Comparison of ENCODE assay signal across 8 cellular contexts in the genomic region with DNA sequence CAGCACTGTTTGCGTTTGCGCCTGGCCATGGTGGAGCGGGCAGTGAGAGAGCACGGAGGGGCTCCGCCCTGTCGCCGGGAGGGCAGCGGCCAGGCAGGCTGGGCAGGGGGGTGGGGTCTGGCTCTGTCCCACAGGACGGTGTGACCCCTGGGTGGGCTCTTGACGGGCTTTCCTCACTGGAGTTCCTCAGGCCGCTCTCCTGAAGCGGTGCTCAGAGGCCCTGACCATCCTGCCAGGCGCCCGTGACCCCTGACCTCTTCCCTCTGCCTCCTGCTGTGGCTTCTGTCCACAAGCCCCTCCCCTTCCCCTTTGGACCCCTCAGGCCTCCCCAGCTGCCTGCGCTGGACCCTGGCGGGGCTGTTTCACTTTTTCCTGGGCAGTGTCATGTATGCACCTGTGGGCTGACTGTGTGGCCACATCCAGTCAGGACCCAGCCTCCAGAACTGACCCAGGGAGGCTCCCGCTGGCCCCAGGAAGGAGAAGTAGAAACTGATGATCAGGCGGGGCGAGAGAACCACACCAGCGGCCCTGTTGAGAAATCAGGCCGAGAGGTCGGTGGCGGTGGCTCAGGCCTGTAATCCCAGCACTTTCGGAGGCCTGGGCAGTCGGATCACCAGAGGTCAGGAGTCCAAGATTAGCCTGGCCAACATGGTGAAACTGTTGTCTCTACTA. TPM values are rescaled to one million over a fixed set of nuclear protein-coding genes. Genes with fewer than 3 reads are reported as not detected.
DNase-seq lines count a peak whose midpoint lies in the region; ATAC-seq and TF ChIP-seq lines count a peak whose summit lies in the region.

No MANE protein-coding gene starts in this region.

- peaks cover 21% of the 10 kb centered on the region for H3K4me1 Mint-ChIP-seq in HFFc6 (ENCODE audit: low read depth)
- H3K4me1 Mint-ChIP-seq in activated B cell treated with CpG ODN at 0.5 μM for 24 hours, result peaks cover 31% of the 10 kb centered on the region

- peaks cover 19 to 66% (median 59%) of the 10 kb centered on the region in 9 donors for H3K4me1 ChIP-seq in heart right ventricle

- H3K4me3 Mint-ChIP-seq in HFFc6 (peak overlapping the region; percentile 88), activated B cell treated with CpG ODN at 0.5 μM for 24 hours (peak overlapping the region; percentile 83)

- intact Hi-C loops in activated B cell treated with CpG ODN at 0.5 μM for 24 hours (cut with micrococcal nuclease) (loop anchor here (2.0 to 5.0 kb wide), 2 partner anchors 201 to 419 kb away; partner anchors contain the start of genes BHLHE23 and RPS21), heart right ventricle (cut with DNase I) (loop anchor here in 6 of 10 donors (5.0 to 10.0 kb wide), 3 partner anchors 139 to 304 kb away; no protein-coding TSS in a partner anchor)

- DNase-seq in HFFc6, result no peak
- DNase-seq in activated B cell treated with CpG ODN at 0.5 μM for 24 hours, result no peak
- no peak for DNase-seq in heart right ventricle
- DNase-seq in skeletal muscle cell (ENCODE audit: low read depth), result no peak
- no peak for DNase-seq in islet precursor cell

- WGBS in heart right ventricle, 2 donors, result 30 to 40% methylated on average over 25 of the region's 25 CpGs

- no peaks in the 10 kb centered on the region for H3K27me3 ChIP-seq in heart right ventricle

- H3K27ac Mint-ChIP-seq in HFFc6 (peak overlapping the region; percentile 77), activated B cell treated with CpG ODN at 0.5 μM for 24 hours (peak overlapping the region; percentile 30)

- H3K9me3 Mint-ChIP-seq in HFFc6 (no peaks in the 10 kb centered on the region), activated B cell treated with CpG ODN at 0.5 μM for 24 hours (no peaks in the 10 kb centered on the region)

- no peaks in the 10 kb centered on the region for H3K9me3 ChIP-seq in heart right ventricle

- H3K36me3 Mint-ChIP-seq in HFFc6 (ENCODE audit: low read depth), result peaks cover 5% of the 10 kb centered on the region
- H3K36me3 Mint-ChIP-seq in activated B cell treated with CpG ODN at 0.5 μM for 24 hours (ENCODE audit: low read depth), result peaks cover 47% of the 10 kb centered on the region

- peaks cover 4 to 51% (median 31%) of the 10 kb centered on the region in 9 donors for H3K36me3 ChIP-seq in heart right ventricle

- POLR2A ChIA-PET in activated B cell treated with CpG ODN at 0.5 μM for 24 hours (lab: Charles Lee), result interaction anchor here (1.4 to 3.6 kb wide), 3 partner anchors 11 to 54 kb away, joined by 3 to 56 read pairs (median 3); partner anchors contain the start of gene MRGBP

- no peaks in the 10 kb centered on the region; the same call in none of the 2 replicates for H3K27me3 Mint-ChIP-seq in HFFc6 (ENCODE audit: insufficient read depth)
- no peaks in the 10 kb centered on the region for H3K27me3 Mint-ChIP-seq in activated B cell treated with CpG ODN at 0.5 μM for 24 hours

- H3K27ac ChIP-seq in heart right ventricle, result peak overlapping the region in 9 of 10 donors; percentile 80 to 96 (median 87)

- ATAC-seq in activated B cell treated with CpG ODN at 0.5 μM for 24 hours (ENCODE audit: low read depth) (no peak), heart right ventricle (peak in 4 of 8 donors; percentile 2 to 8 (median 4)), HG03439 (IDR thresholded peaks at IDR 0.05; ENCODE audit: unreplicated experiment) (no peak), HG02973 (IDR thresholded peaks at IDR 0.05; ENCODE audit: unreplicated experiment) (no peak), HG02870 (IDR thresholded peaks at IDR 0.05; ENCODE audit: unreplicated experiment) (no peak)

- CTCF ChIA-PET in activated B cell treated with CpG ODN at 0.5 μM for 24 hours (lab: Charles Lee), result no interaction called here

- H3K4me3 ChIP-seq in heart right ventricle (peak overlapping the region; percentile 72 to 100 (median 95)), skeletal muscle cell (ENCODE audit: low read depth, low read length) (peak overlapping the region; percentile 76)

- TF ChIP-seq CTCF in HFFc6 (IDR thresholded peaks at IDR 0.05) (no peak), activated B cell treated with CpG ODN at 0.5 μM for 24 hours (IDR thresholded peaks at IDR 0.05) (no peak), heart right ventricle (IDR thresholded peaks at IDR 0.05) (no peak)

RNA-seq across cellular contexts. Expression of gene OGFR, which starts 1.2 kb away (rescaled TPM):
- total RNA-seq in HFFc6 (2021; fragmentation: NEBNext Ultra II Directional; extraction: Animal tissue kit (Norgen Biotek cat#: 25700)), result 10 to 100 TPM; 37.8 to 42.2 (median 39.0) TPM
- total RNA-seq in activated B cell treated with CpG ODN at 0.5 μM for 24 hours (74.6 and 78.9 TPM in 2 replicates), heart right ventricle (10 to 100 TPM; 13.0 to 37.5 (median 16.8) TPM)
- polyA plus RNA-seq in heart right ventricle, result 10 to 100 TPM; 17.7 to 34.5 TPM

RNA-seq across cellular contexts. Expression of gene MRGBP, which starts 9.6 kb away (rescaled TPM):
- 10 to 100 TPM; 14.9 to 17.8 (median 16.6) TPM for total RNA-seq in HFFc6 (2021; fragmentation: NEBNext Ultra II Directional; extraction: Animal tissue kit (Norgen Biotek cat#: 25700))
- total RNA-seq in activated B cell treated with CpG ODN at 0.5 μM for 24 hours (9.8 and 10.7 TPM in 2 replicates), heart right ventricle (1 to 10 TPM; 6.8 to 10.0 (median 8.1) TPM)
- 10 to 100 TPM in 1 of 2 donors, 1 to 10 TPM in 1; 6.5 to 10.8 TPM for polyA plus RNA-seq in heart right ventricle

RNA-seq across cellular contexts. Expression of gene COL9A3, which starts 11.0 kb away (rescaled TPM):
- total RNA-seq in HFFc6 (2021; fragmentation: NEBNext Ultra II Directional; extraction: Animal tissue kit (Norgen Biotek cat#: 25700)), result under 1 TPM in 3 of 6 experiments, not detected in 3; 0.07 to 0.34 (median 0.09) TPM
- total RNA-seq in activated B cell treated with CpG ODN at 0.5 μM for 24 hours, result 33.2 and 37.6 TPM in 2 replicates
- total RNA-seq in heart right ventricle, result 1 to 10 TPM in 8 of 10 donors, under 1 TPM in 2; 0.45 to 3.6 (median 1.8) TPM
- polyA plus RNA-seq in heart right ventricle, result 10 to 100 TPM in 1 of 2 donors, 1 to 10 TPM in 1; 4.5 to 15.2 TPM

RNA-seq across cellular contexts. Expression of gene TCFL5, which starts 55.8 kb away (rescaled TPM):
- total RNA-seq in HFFc6 (2021; fragmentation: NEBNext Ultra II Directional; extraction: Animal tissue kit (Norgen Biotek cat#: 25700)), result 10 to 100 TPM; 19.9 to 25.2 (median 21.1) TPM
- total RNA-seq in activated B cell treated with CpG ODN at 0.5 μM for 24 hours (54.5 and 55.6 TPM in 2 replicates), heart right ventricle (1 to 10 TPM; 3.5 to 8.3 (median 6.5) TPM)
- 1 to 10 TPM; 2.5 to 3.4 TPM for polyA plus RNA-seq in heart right ventricle
